ENCODE assay signal across 12 cellular contexts in genomic region chr3:99429501-99429900, GRCh38.
"Had no signal": no experiment of that assay in that cellular context is flagged by ENCODE, and none has a peak within 500 bp of the region (broad histone marks: within the 10 kb centered on the region; RNA-seq: fewer than 3 reads in every experiment).

No MANE protein-coding gene starts in this region.

- H3K27ac ChIP-seq: ovary, tibial nerve, vagina had no signal

- H3K27me3 ChIP-seq: ovary, tibial nerve, vagina had no signal

- H3K36me3 ChIP-seq: ovary, tibial nerve, vagina had no signal

- H3K4me1 ChIP-seq: tibial nerve, vagina had no signal

- H3K4me3 ChIP-seq: ovary, tibial nerve, vagina had no signal

- H3K9me3 ChIP-seq: ovary, tibial nerve, vagina had no signal

- DNase-seq: activated B cell treated with CpG ODN at 0.5 μM for 24 hours; activated CD4-positive, alpha-beta T cell treated with anti-CD3 and anti-CD28 coated beads, Interleukin-2, amount 10 ng/mL, durations not matched to agents 24 days and 14 days; activated CD8-positive, alpha-beta memory T cell treated with anti-CD3 and anti-CD28 coated beads for 24 hours; activated naive CD4-positive, alpha-beta T cell treated with Interleukin-2 at 50 U/mL for 16 hours; central memory CD4-positive, alpha-beta T cell; effector memory CD4-positive, alpha-beta T cell; left ventricle myocardium superior; ovary; stimulated activated CD4-positive, alpha-beta T cell treated with anti-CD3 and anti-CD28 coated beads, Interleukin-4, amount 100 ng/mL, for 4 hours; T-helper 17 cell had no signal

- ATAC-seq: left ventricle myocardium superior, T-helper 17 cell had no signal
